Comparison of ENCODE assay signal across 29 cellular contexts in genomic region chr4:141534985-141535384, GRCh38.
"Had no signal": no experiment of that assay in that cellular context is flagged by ENCODE, and none has a peak within 500 bp of the region (broad histone marks: within the 10 kb centered on the region; RNA-seq: fewer than 3 reads in every experiment).

No MANE protein-coding gene starts in this region.

- DNase-seq: natural killer cell; occipital lobe; ovary; posterior cingulate gyrus; psoas muscle; right cardiac atrium; right lobe of liver; sigmoid colon; small intestine; stimulated activated CD4-positive, alpha-beta T cell treated with anti-CD3 and anti-CD28 coated beads, Interleukin-15, amount 100 ng/mL, for 24 hours; stimulated activated CD4-positive, alpha-beta T cell treated with anti-CD3 and anti-CD28 coated beads, Interleukin-2, amount 100 ng/mL, for 24 hours; stimulated activated CD4-positive, alpha-beta T cell treated with anti-CD3 and anti-CD28 coated beads, Interleukin-2, amount 100 ng/mL, for 48 hours; stimulated activated CD4-positive, alpha-beta T cell treated with anti-CD3 and anti-CD28 coated beads, Interleukin-4, amount 100 ng/mL, for 24 hours; stimulated activated naive B cell treated with anti-CD40 and anti-IgM and Interleukin-4, amounts not matched to agents 10 μg/mL and 1 μg/mL and 100 μg/mL, for 72 hours; stimulated activated naive CD4-positive, alpha-beta T cell treated with Interleukin-2 at 50 U/mL for 16 hours; substantia nigra; testis; tibial artery; transverse colon; upper lobe of right lung; uterus had no signal

- H2AFZ ChIP-seq: neural progenitor cell, parathyroid adenoma had no signal

- H3K4me2 ChIP-seq: neural progenitor cell had no signal

- H3K4me1 ChIP-seq: neural progenitor cell, parathyroid adenoma, psoas muscle, right lobe of liver, sigmoid colon, suprapubic skin, testis, tibial artery, transverse colon, upper lobe of right lung, uterus had no signal

- H3K9ac ChIP-seq: neural progenitor cell, parathyroid adenoma had no signal

- H3K4me1 Mint-ChIP-seq: natural killer cell; nephron; neural progenitor cell; stimulated activated effector memory CD8-positive, alpha-beta T cell treated with anti-CD3 and anti-CD28 coated beads, Interleukin-12 subunit alpha, Interleukin-12 subunit beta, amount 100 ng/mL, for 72 hours; stimulated activated naive B cell treated with anti-CD40 and anti-IgM and Interleukin-4, amounts not matched to agents 10 μg/mL and 1 μg/mL and 100 μg/mL, for 72 hours had no signal

- H3K27me3 Mint-ChIP-seq: progenitor cell of endocrine pancreas; stimulated activated naive B cell treated with anti-CD40 and anti-IgM and Interleukin-4, amounts not matched to agents 10 μg/mL and 1 μg/mL and 100 μg/mL, for 72 hours; stimulated activated naive CD8-positive, alpha-beta T cell treated with anti-CD3 and anti-CD28 coated beads, Interleukin-15, Interleukin-2, amounts not matched to agents 100 ng/mL and 50 ng/mL, for 24 hours; type B pancreatic cell had no signal

- H3K27ac Mint-ChIP-seq: natural killer cell; nephron; neural progenitor cell; progenitor cell of endocrine pancreas; stimulated activated effector memory CD8-positive, alpha-beta T cell treated with anti-CD3 and anti-CD28 coated beads, Interleukin-12 subunit alpha, Interleukin-12 subunit beta, amount 100 ng/mL, for 72 hours; stimulated activated naive B cell treated with anti-CD40 and anti-IgM and Interleukin-4, amounts not matched to agents 10 μg/mL and 1 μg/mL and 100 μg/mL, for 72 hours; stimulated activated naive CD8-positive, alpha-beta T cell treated with anti-CD3 and anti-CD28 coated beads, Interleukin-15, Interleukin-2, amounts not matched to agents 100 ng/mL and 50 ng/mL, for 24 hours; type B pancreatic cell had no signal

- H3K79me2 ChIP-seq: parathyroid adenoma had no signal

- H3K27me3 ChIP-seq: neural progenitor cell, ovary, right lobe of liver, sigmoid colon, suprapubic skin, testis, tibial artery, transverse colon, upper lobe of right lung, uterus had no signal

- H3K27ac ChIP-seq: neural progenitor cell, ovary, parathyroid adenoma, psoas muscle, right lobe of liver, sigmoid colon, suprapubic skin, testis, tibial artery, transverse colon, upper lobe of right lung, uterus had no signal

- H3K4me3 ChIP-seq: neural progenitor cell, ovary, psoas muscle, right lobe of liver, sigmoid colon, suprapubic skin, testis, tibial artery, transverse colon, upper lobe of right lung, uterus had no signal

- H3K9me3 ChIP-seq: ovary, right lobe of liver, testis, upper lobe of right lung had no signal

- ATAC-seq: natural killer cell; psoas muscle; right cardiac atrium; right lobe of liver; stimulated activated effector memory CD8-positive, alpha-beta T cell treated with anti-CD3 and anti-CD28 coated beads, Interleukin-12 subunit alpha, Interleukin-12 subunit beta, amount 100 ng/mL, for 72 hours; stimulated activated naive B cell treated with anti-CD40 and anti-IgM and Interleukin-4, amounts not matched to agents 10 μg/mL and 1 μg/mL and 100 μg/mL, for 72 hours; upper lobe of right lung had no signal

- H3K4me3 Mint-ChIP-seq: natural killer cell; nephron; neural progenitor cell; stimulated activated effector memory CD8-positive, alpha-beta T cell treated with anti-CD3 and anti-CD28 coated beads, Interleukin-12 subunit alpha, Interleukin-12 subunit beta, amount 100 ng/mL, for 72 hours; stimulated activated naive B cell treated with anti-CD40 and anti-IgM and Interleukin-4, amounts not matched to agents 10 μg/mL and 1 μg/mL and 100 μg/mL, for 72 hours; stimulated activated naive CD8-positive, alpha-beta T cell treated with anti-CD3 and anti-CD28 coated beads, Interleukin-15, Interleukin-2, amounts not matched to agents 100 ng/mL and 50 ng/mL, for 24 hours; type B pancreatic cell had no signal

- H3K36me3 ChIP-seq: neural progenitor cell, ovary, right lobe of liver, sigmoid colon, suprapubic skin, tibial artery, transverse colon, upper lobe of right lung, uterus had no signal
